ENCODE assay signal across 1 cellular context in the genomic region with DNA sequence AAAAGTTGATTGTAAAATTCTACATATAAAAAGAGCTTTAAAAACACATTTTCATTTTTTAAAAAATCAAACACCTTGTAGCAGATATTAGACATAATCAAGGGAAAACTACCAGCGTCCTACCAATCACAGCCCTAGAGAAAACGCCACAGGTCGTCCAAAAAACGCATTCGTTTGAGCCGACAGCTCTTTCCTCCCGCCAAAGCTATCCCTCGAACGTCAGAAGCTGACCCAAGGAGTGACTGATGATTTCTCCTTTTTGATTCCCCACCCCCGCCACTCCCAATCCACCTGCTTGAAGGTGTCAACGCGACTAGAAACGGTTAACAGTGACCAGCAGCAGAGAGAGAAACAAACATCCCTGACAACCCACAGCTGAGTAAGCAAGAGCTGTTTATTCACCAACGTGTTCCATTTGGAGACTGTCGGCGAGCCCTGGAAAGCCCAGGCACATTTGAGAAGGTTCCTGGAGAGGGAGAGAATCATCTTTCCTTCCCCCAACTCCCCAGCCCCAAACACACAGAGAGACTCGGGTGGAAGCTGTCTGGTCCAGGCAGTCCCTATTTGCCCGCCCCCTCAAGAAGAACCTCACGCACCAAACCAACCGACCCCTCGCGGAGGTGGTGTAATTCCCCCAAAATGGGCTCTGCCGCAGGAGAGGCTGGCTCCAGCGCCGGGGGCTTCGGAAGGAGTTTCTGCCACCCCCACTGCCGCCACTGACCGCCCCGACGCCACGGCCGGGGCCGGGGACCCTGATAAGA.
TF ChIP-seq lines count a peak whose summit lies in the region.

No MANE protein-coding gene starts in this region.

TF ChIP-seq in HepG2, 621 proteins besides CTCF, POLR2A, EP300 and RAD21 (continued from another document):
- TF ChIP-seq TCF7L2 (IDR thresholded peaks at IDR 0.05; ENCODE audit: low read depth, low read length), result no peak
- TF ChIP-seq SIN3A (IDR thresholded peaks at IDR 0.05; ENCODE audit: borderline replicate concordance, low read depth, low read length), result peak; percentile 76; the same call in 1 of the 2 replicates
- TF ChIP-seq ZNF740 (CRISPR knock-in tag; IDR thresholded peaks at IDR 0.05), result no peak
- TF ChIP-seq, protein P1, sequence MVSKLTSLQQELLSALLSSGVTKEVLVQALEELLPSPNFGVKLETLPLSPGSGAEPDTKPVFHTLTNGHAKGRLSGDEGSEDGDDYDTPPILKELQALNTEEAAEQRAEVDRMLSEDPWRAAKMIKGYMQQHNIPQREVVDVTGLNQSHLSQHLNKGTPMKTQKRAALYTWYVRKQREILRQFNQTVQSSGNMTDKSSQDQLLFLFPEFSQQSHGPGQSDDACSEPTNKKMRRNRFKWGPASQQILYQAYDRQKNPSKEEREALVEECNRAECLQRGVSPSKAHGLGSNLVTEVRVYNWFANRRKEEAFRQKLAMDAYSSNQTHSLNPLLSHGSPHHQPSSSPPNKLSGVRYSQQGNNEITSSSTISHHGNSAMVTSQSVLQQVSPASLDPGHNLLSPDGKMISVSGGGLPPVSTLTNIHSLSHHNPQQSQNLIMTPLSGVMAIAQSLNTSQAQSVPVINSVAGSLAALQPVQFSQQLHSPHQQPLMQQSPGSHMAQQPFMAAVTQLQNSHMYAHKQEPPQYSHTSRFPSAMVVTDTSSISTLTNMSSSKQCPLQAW (CRISPR knock-in tag; IDR thresholded peaks at IDR 0.05), result 0 out of 2 replicates have a peak, but pooled peaks have one; percentile 17
- TF ChIP-seq ZNF652 (CRISPR knock-in tag; IDR thresholded peaks at IDR 0.05; ENCODE audit: borderline replicate concordance, low read depth), result peak; percentile 84
- TF ChIP-seq ZNF615 (CRISPR knock-in tag; IDR thresholded peaks at IDR 0.05; ENCODE audit: borderline replicate concordance), result no peak
- 0 out of 2 replicates have a peak, but pooled peaks have one; percentile 29 for TF ChIP-seq KDM5A (IDR thresholded peaks at IDR 0.05; ENCODE audit: borderline replicate concordance, low read length)
- no peak for TF ChIP-seq ZNF3 (CRISPR knock-in tag; IDR thresholded peaks at IDR 0.05)
- peak; percentile 38; the same call in 1 of the 2 replicates for TF ChIP-seq TGIF2 (CRISPR knock-in tag; IDR thresholded peaks at IDR 0.05)
TF ChIP-seq in HepG2: peak in this region for 24.
